13 cellular contexts compared by ENCODE assay signal in the genomic region with DNA sequence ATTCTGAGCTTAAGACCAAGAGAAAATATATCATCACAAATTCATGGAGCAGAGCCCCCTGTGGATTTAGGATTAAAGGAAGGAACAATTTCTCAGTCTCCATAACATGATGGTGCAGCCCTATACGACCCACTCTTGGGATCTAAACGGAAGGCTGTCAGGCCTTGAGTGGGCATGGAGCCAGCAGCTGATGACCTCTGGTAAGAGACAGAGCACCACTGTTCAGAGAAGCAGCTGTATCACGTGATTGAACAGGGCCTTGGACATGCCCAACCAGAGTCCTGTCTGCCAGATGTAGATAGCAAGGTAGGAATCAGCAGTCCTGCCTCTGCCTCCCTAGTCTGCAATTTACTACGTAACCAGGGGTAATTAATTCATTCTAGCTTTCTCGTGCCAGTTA.
DNase-seq lines count a peak whose midpoint lies in the region; TF ChIP-seq lines count a peak whose summit lies in the region.
"Had no signal": no experiment of that assay in that cellular context is flagged by ENCODE, and none has a peak within 500 bp of the region (broad histone marks: within the 10 kb centered on the region; RNA-seq: fewer than 3 reads in every experiment).

No MANE protein-coding gene starts in this region.

- peak overlapping the region; percentile 31 for H2AFZ ChIP-seq in neuronal stem cell (ENCODE audit: low read length)

- no peaks in the 10 kb centered on the region for H3K79me1 ChIP-seq in neuronal stem cell (ENCODE audit: low read depth, low read length)

- TF ChIP-seq CTCF in BE2C (IDR thresholded peaks at IDR 0.05; ENCODE audit: low read depth, low read length): no peak
- peak in 6 of 56 donors; percentile 4 to 28 (median 19) for TF ChIP-seq CTCF in dorsolateral prefrontal cortex (IDR thresholded peaks at IDR 0.05 in 54 of 56, conservative IDR thresholded peaks at IDR 0.05 in 2 of 56; ENCODE audit: low read depth in 1 of 56, partially characterized antibody in 56 of 56)

- no peak overlapping the region for H3K4me2 ChIP-seq in neuronal stem cell (ENCODE audit: insufficient read depth, low read length, poor library complexity, severe bottlenecking)

- no peak overlapping the region for H2BK15ac ChIP-seq in neuronal stem cell (ENCODE audit: low read length)

- no peak overlapping the region for H3K4ac ChIP-seq in neuronal stem cell (ENCODE audit: low read length)

- H3K36me3 ChIP-seq in BE2C (no peaks in the 10 kb centered on the region), neuronal stem cell (replicated peaks in 1 of 2; ENCODE audit: control insufficient read depth in 2 of 2, insufficient read depth in 2 of 2, low read length in 2 of 2) (no peaks in the 10 kb centered on the region)

- H3K4me3 ChIP-seq in BE2C (ENCODE audit: low read depth, low read length) (peak overlapping the region; percentile 39), dorsolateral prefrontal cortex (peak overlapping the region in 1 of 59 donors; percentile 3), neuronal stem cell (ENCODE audit: low read length in 2 of 2) (no peak overlapping the region)

- H3K14ac ChIP-seq in neuronal stem cell (ENCODE audit: low read length): no peak overlapping the region

- DNase-seq in BE2C (peak; percentile 96), SHP77 treated with DMSO at 0.1 percent for 48 hours (lab: John Stamatoyannopoulos, UW) (peak; percentile 11), dorsolateral prefrontal cortex (peak; percentile 11 to 89 (median 80)), neuronal stem cell (ENCODE audit: low spot score) (no peak), NOMO-1 treated with DMSO at 0.1 percent for 48 hours (lab: John Stamatoyannopoulos, UW; ENCODE audit: unreplicated experiment) (no peak), NCI-H82 treated with DMSO at 0.1 percent for 48 hours (lab: John Stamatoyannopoulos, UW; ENCODE audit: unreplicated experiment) (no peak), KG1 (lab: John Stamatoyannopoulos, UW) (no peak), NCI-H128 (lab: John Stamatoyannopoulos, UW; ENCODE audit: unreplicated experiment) (no peak)
- DNase-seq: activated CD4-positive, alpha-beta T cell treated with anti-CD3 and anti-CD28 coated beads for 48 hours; activated naive CD4-positive, alpha-beta T cell; immature natural killer cell; NCI-H146; PC-3 had no signal

- H3K9ac ChIP-seq in neuronal stem cell (ENCODE audit: low read depth, low read length, poor library complexity): peak overlapping the region; percentile 9

- intact Hi-C loops in dorsolateral prefrontal cortex (cut with DNase I): loop anchor here in 1 of 2 donors (5.0 kb wide), 2 partner anchors 62 to 257 kb away; a partner anchor contains a TSS

- H3K4me1 ChIP-seq in BE2C: peaks cover 3% of the 10 kb centered on the region; the same call in 1 of the 2 replicates
- peaks cover 6 to 17% of the 10 kb centered on the region in 2 donors for H3K4me1 ChIP-seq in neuronal stem cell (ENCODE audit: control insufficient read depth in 2 of 2, insufficient read depth in 1 of 2, low read depth in 1 of 2, low read length in 2 of 2)

- H3K9me3 ChIP-seq in BE2C: no peaks in the 10 kb centered on the region
- H3K9me3 ChIP-seq in neuronal stem cell (replicated peaks in 1 of 2; ENCODE audit: control insufficient read depth in 2 of 2, insufficient read depth in 1 of 2, low read depth in 1 of 2, low read length in 2 of 2): no peaks in the 10 kb centered on the region

- peak overlapping the region; percentile 38 for H3K18ac ChIP-seq in neuronal stem cell (ENCODE audit: low read length)

- H3K27ac ChIP-seq in dorsolateral prefrontal cortex (peak overlapping the region in 44 of 59 donors; percentile 0 to 80 (median 48)), neuronal stem cell (replicated peaks; ENCODE audit: low read length) (no peak overlapping the region)

- no peak overlapping the region for H4K91ac ChIP-seq in neuronal stem cell (ENCODE audit: low read depth, low read length, poor library complexity)

- H3K23ac ChIP-seq in neuronal stem cell (ENCODE audit: low read depth, low read length, poor library complexity): no peak overlapping the region

- no CpG with 5 or more reads among the region's 5 CpGs for WGBS in neuronal stem cell (ENCODE audit: extremely low coverage in 2 of 2, insufficient read length in 2 of 2, insufficient replicate concordance in 1 of 2), 2 donors

- H4K8ac ChIP-seq in neuronal stem cell (ENCODE audit: low read depth, low read length): no peak overlapping the region

- no peaks in the 10 kb centered on the region for H3K27me3 ChIP-seq in BE2C
- no peaks in the 10 kb centered on the region for H3K27me3 ChIP-seq in dorsolateral prefrontal cortex
- no peaks in the 10 kb centered on the region for H3K27me3 ChIP-seq in neuronal stem cell (ENCODE audit: control insufficient read depth in 3 of 3, insufficient read depth in 3 of 3, low read depth in 1 of 3, low read length in 3 of 3)

- H2BK5ac ChIP-seq in neuronal stem cell (ENCODE audit: low read length): no peak overlapping the region

- no peak overlapping the region for H2AK5ac ChIP-seq in neuronal stem cell (ENCODE audit: low read depth, low read length)

- peak overlapping the region; percentile 24 for H2BK12ac ChIP-seq in neuronal stem cell (ENCODE audit: low read length)

- H2BK120ac ChIP-seq in neuronal stem cell (ENCODE audit: low read depth, low read length): no peak overlapping the region

Comparison
In these comparisons a context has a peak if more than half of its experiments do, and no peak if none do; other contexts are left out.
1. DNase-seq: peak in BE2C (single experiment), SHP77 treated with DMSO at 0.1 percent for 48 hours (single experiment) and dorsolateral prefrontal cortex (10 of 10); none in neuronal stem cell (single experiment), NOMO-1 treated with DMSO at 0.1 percent for 48 hours (single experiment), NCI-H82 treated with DMSO at 0.1 percent for 48 hours (single experiment), KG1 (single experiment) and NCI-H128 (single experiment).